30 cellular contexts compared by ENCODE assay signal in genomic region chr13:35566340-35566739, GRCh38.
A peak's percentile ranks its signal among the peaks of the same experiment; 100 is the strongest.
DNase-seq lines count a peak whose midpoint lies in the region; ATAC-seq and TF ChIP-seq lines count a peak whose summit lies in the region.
"Had no signal": no experiment of that assay in that cellular context is flagged by ENCODE, and none has a peak within 500 bp of the region (broad histone marks: within the 10 kb centered on the region; RNA-seq: fewer than 3 reads in every experiment).

No MANE protein-coding gene starts in this region.

- no peaks in the 10 kb centered on the region for H4K20me1 ChIP-seq in GM23248 (ENCODE audit: insufficient read depth)

- H3K4me3 ChIP-seq in fibroblast of pulmonary artery (replicated peaks; ENCODE audit: low read depth, low read length) (no peak overlapping the region), GM23248 (no peak overlapping the region), heart right ventricle (no peak overlapping the region)
- H3K4me3 ChIP-seq: A549, left ventricle myocardium inferior, pancreas, PC-9, smooth muscle cell, upper lobe of left lung had no signal

- intact Hi-C loops in heart right ventricle (cut with DNase I), result no loop called here

- in situ Hi-C loops in KBM-7 (cut with MboI; ENCODE audit: low pct_unique_long_range_greater_than_20kb, low sequenced_read_pairs), result no loop called here
- in situ Hi-C loops in GM23248 (cut with MboI), result no loop called here

- ATAC-seq in heart right ventricle, result no peak
- ATAC-seq: A549; activated CD4-positive, alpha-beta T cell treated with anti-CD3 and anti-CD28 coated beads for 36 hours; pancreas; T-cell had no signal

- no peaks in the 10 kb centered on the region for H3K79me2 ChIP-seq in GM23248 (ENCODE audit: insufficient read depth)

- no peaks in the 10 kb centered on the region for H3F3A ChIP-seq in GM23248 (ENCODE audit: insufficient read depth)

- DNase-seq in ELR (ENCODE audit: low read depth) (peak; percentile 10), KBM-7 (peak; percentile 70), RPMI8226 (peak; percentile 2), fibroblast of pulmonary artery (ENCODE audit: low read depth) (peak; percentile 9), foreskin melanocyte (no peak), SW480 (ENCODE audit: low spot score) (no peak), GM23248 (no peak), heart right ventricle (no peak)
- DNase-seq: activated CD4-positive, alpha-beta T cell treated with anti-CD3 and anti-CD28 coated beads for 36 hours; activated T-cell treated with anti-CD3 and anti-CD28 coated beads, Interleukin-2, amount 50 U/mL, for 24 hours; BE2C; brain microvascular endothelial cell; DMS79 treated with DMSO at 0.1 percent for 48 hours; HFFc6; hypothalamus; Karpas-422; left ventricle myocardium inferior; midbrain; NCI-H1417 treated with DMSO at 0.1 percent for 48 hours; NCI-H2081 treated with DMSO at 0.1 percent for 48 hours; NCI-H446; pancreas; PC-9; SHP77 treated with DMSO at 0.1 percent for 48 hours; stimulated activated CD4-positive, alpha-beta T cell treated with anti-CD3 and anti-CD28 coated beads, Interleukin-2, amount 100 ng/mL, for 24 hours; T-cell; upper lobe of left lung had no signal

- no peak overlapping the region for H2AFZ ChIP-seq in GM23248
- H2AFZ ChIP-seq: PC-9 had no signal

- H3K27me3 ChIP-seq in GM23248 (replicated peaks; ENCODE audit: insufficient read depth), result no peaks in the 10 kb centered on the region
- H3K27me3 ChIP-seq in heart right ventricle, result no peaks in the 10 kb centered on the region
- H3K27me3 ChIP-seq: BE2C, brain microvascular endothelial cell, pancreas, upper lobe of left lung had no signal

- H3K9ac ChIP-seq in GM23248, result no peak overlapping the region

- H3K4me1 ChIP-seq in GM23248 (ENCODE audit: insufficient read depth), result no peaks in the 10 kb centered on the region
- no peaks in the 10 kb centered on the region for H3K4me1 ChIP-seq in heart right ventricle
- H3K4me1 ChIP-seq: A549, left ventricle myocardium inferior, pancreas, upper lobe of left lung had no signal

- H3K9me2 ChIP-seq in GM23248 (ENCODE audit: insufficient read depth), result no peaks in the 10 kb centered on the region

- no peaks in the 10 kb centered on the region for H3K36me3 ChIP-seq in GM23248 (ENCODE audit: low read depth)
- peaks cover 0 to 17% (median 0%) of the 10 kb centered on the region in 9 donors for H3K36me3 ChIP-seq in heart right ventricle
- H3K36me3 ChIP-seq: brain microvascular endothelial cell, pancreas, upper lobe of left lung had no signal

- no peak overlapping the region for H3K4me2 ChIP-seq in GM23248 (ENCODE audit: unreplicated experiment)
- H3K4me2 ChIP-seq: A549, PC-9, smooth muscle cell had no signal

- H3K9me3 ChIP-seq in GM23248 (ENCODE audit: low read depth) (no peaks in the 10 kb centered on the region), heart right ventricle (no peaks in the 10 kb centered on the region)
- H3K9me3 ChIP-seq: A549, BE2C, left ventricle myocardium inferior, pancreas, upper lobe of left lung had no signal

- 75 to 85% methylated on average over 2 of the region's 2 CpGs for WGBS in GM23248 (ENCODE audit: low coverage in 1 of 2, low lambda C conversion rate in 2 of 2, missing lambda C conversion rate in 2 of 2), 2 experiments
- 76 to 79% methylated on average over 2 of the region's 2 CpGs for WGBS in heart right ventricle, 2 donors

- no peak overlapping the region for H3K27ac ChIP-seq in GM23248
- H3K27ac ChIP-seq in heart right ventricle, result no peak overlapping the region
- H3K27ac ChIP-seq: A549, brain microvascular endothelial cell, epithelial cell of prostate, left ventricle myocardium inferior, pancreas, PC-9, upper lobe of left lung had no signal

- no peak for TF ChIP-seq CTCF in fibroblast of pulmonary artery (IDR thresholded peaks at IDR 0.05; ENCODE audit: low read length, missing control alignments)
- no peak for TF ChIP-seq CTCF in heart right ventricle (IDR thresholded peaks at IDR 0.05)

Comparison
In these comparisons a context has a peak if more than half of its experiments do, and no peak if none do; other contexts are left out.
1. DNase-seq: peak in ELR (single experiment), KBM-7 (single experiment), RPMI8226 (single experiment) and fibroblast of pulmonary artery (single experiment); none in foreskin melanocyte (single experiment), SW480 (single experiment), GM23248 (single experiment) and heart right ventricle (0 of 2).